In the genomic region with DNA sequence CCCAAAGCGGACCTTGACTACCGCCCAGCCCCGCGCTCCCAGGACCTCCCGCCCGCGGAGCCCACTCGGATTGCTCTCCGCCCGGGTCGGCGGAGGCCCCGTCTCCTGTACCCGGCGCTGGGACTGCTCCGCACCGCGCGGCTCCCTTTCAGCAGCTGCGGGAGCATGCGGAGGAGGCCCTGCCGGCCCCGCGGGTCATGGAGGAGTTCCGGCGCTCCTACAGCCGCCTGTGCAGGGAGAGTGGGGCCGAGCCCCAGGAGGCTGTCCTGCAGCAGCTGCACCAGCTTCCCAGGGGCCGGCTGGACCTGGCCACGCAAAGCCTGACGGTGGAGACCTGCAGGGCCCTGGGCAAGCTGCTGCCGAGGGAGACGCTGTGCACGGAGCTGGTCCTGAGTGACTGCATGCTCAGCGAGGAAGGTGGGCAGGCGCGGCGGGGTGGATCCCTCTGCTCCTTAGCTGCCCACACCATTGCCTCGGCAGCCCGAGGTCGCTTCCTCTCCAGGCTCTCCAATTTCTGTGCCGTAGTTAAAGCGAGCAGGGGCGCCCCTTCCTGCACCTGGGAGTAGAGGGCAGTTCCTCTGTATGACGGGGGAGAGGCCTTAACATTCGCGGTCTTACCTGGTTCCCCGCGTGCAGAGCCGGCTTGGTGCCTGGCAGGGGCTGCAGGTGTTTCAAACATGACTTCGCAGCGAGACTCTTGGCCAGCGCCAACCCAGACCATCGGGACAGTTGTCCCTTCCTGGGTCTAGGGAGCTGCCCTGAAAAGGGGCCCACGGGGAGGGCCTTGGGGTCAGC, we compare ENCODE assay signal across 1 cellular context.
TF ChIP-seq lines count a peak whose summit lies in the region.

No MANE protein-coding gene starts in this region.

TF ChIP-seq in HepG2, 621 proteins besides CTCF, POLR2A, EP300 and RAD21 (continued from another document and continues in another):
- peak; percentile 61; the same call in 1 of the 2 replicates for TF ChIP-seq ZXDC (CRISPR knock-in tag; IDR thresholded peaks at IDR 0.05)
- 0 out of 2 replicates have a peak, but pooled peaks have one; percentile 62 for TF ChIP-seq ZNF570 (CRISPR knock-in tag; IDR thresholded peaks at IDR 0.05; ENCODE audit: borderline replicate concordance)
- 0 out of 2 replicates have a peak, but pooled peaks have one; percentile 7 for TF ChIP-seq ZNF777 (CRISPR knock-in tag; IDR thresholded peaks at IDR 0.05)
- TF ChIP-seq ZNF235 (CRISPR knock-in tag; IDR thresholded peaks at IDR 0.05; ENCODE audit: borderline replicate concordance): 0 out of 2 replicates have a peak, but pooled peaks have one; percentile 83
- peak; percentile 25; the same call in 1 of the 2 replicates for TF ChIP-seq HDAC1 (CRISPR knock-in tag; IDR thresholded peaks at IDR 0.05)
- TF ChIP-seq, protein P1, sequence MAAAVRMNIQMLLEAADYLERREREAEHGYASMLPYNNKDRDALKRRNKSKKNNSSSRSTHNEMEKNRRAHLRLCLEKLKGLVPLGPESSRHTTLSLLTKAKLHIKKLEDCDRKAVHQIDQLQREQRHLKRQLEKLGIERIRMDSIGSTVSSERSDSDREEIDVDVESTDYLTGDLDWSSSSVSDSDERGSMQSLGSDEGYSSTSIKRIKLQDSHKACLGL (CRISPR knock-in tag; IDR thresholded peaks at IDR 0.05): peak; percentile 65; the same call in 1 of the 2 replicates
- 0 out of 2 replicates have a peak, but pooled peaks have one; percentile 49 for TF ChIP-seq ISX (CRISPR knock-in tag; conservative IDR thresholded peaks at IDR 0.05)
- TF ChIP-seq JARID2 (CRISPR knock-in tag; IDR thresholded peaks at IDR 0.05; ENCODE audit: insufficient replicate concordance): peak; percentile 21
- TF ChIP-seq ZNF800 (CRISPR knock-in tag; IDR thresholded peaks at IDR 0.05): peak; percentile 60; the same call in 1 of the 2 replicates
- TF ChIP-seq ARID4A (CRISPR knock-in tag; IDR thresholded peaks at IDR 0.05; ENCODE audit: borderline replicate concordance): peak; percentile 30; the same call in 1 of the 2 replicates
- 0 out of 2 replicates have a peak, but pooled peaks have one; percentile 23 for TF ChIP-seq ZNF160 (CRISPR knock-in tag; IDR thresholded peaks at IDR 0.05)
- TF ChIP-seq ZNF546 (CRISPR knock-in tag; conservative IDR thresholded peaks at IDR 0.05): peak; percentile 78; the same call in 1 of the 2 replicates
- no peak for TF ChIP-seq HNRNPK (IDR thresholded peaks at IDR 0.05; ENCODE audit: low read depth, low read length, poor library complexity, severe bottlenecking)
- TF ChIP-seq ZNF224 (CRISPR knock-in tag; IDR thresholded peaks at IDR 0.05): no peak
- peak; percentile 87; the same call in 1 of the 2 replicates for TF ChIP-seq ZNF563 (CRISPR knock-in tag; IDR thresholded peaks at IDR 0.05)
- TF ChIP-seq ZBTB37 (CRISPR knock-in tag; IDR thresholded peaks at IDR 0.05): no peak
- TF ChIP-seq XBP1 (CRISPR knock-in tag; IDR thresholded peaks at IDR 0.05): no peak
- TF ChIP-seq, protein P2, sequence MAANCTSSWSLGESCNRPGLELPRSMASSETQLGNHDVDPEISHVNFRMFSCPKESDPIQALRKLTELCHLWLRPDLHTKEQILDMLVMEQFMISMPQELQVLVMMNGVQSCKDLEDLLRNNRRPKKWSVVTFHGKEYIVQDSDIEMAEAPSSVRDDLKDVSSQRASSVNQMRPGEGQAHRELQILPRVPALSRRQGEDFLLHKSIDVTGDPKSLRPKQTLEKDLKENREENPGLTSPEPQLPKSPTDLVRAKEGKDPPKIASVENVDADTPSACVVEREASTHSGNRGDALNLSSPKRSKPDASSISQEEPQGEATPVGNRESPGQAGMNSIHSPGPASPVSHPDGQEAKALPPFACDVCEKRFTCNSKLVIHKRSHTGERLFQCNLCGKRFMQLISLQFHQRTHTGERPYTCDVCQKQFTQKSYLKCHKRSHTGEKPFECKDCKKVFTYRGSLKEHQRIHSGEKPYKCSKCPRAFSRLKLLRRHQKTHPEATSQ (CRISPR knock-in tag; IDR thresholded peaks at IDR 0.05; ENCODE audit: borderline replicate concordance): no peak
- TF ChIP-seq ZSCAN9 (CRISPR knock-in tag; IDR thresholded peaks at IDR 0.05; ENCODE audit: borderline replicate concordance): no peak
- 0 out of 2 replicates have a peak, but pooled peaks have one; percentile 4 for TF ChIP-seq ZNF331 (CRISPR knock-in tag; IDR thresholded peaks at IDR 0.05)
- peak; percentile 24; the same call in 1 of the 2 replicates for TF ChIP-seq ZNF629 (CRISPR knock-in tag; conservative IDR thresholded peaks at IDR 0.05)
- no peak for TF ChIP-seq ZNF34 (CRISPR knock-in tag; IDR thresholded peaks at IDR 0.05; ENCODE audit: borderline replicate concordance)
- peak; percentile 74 for TF ChIP-seq ZNF883 (CRISPR knock-in tag; IDR thresholded peaks at IDR 0.05; ENCODE audit: not compliant biosample characterization)
- peak; percentile 51 for TF ChIP-seq ZNF552 (CRISPR knock-in tag; IDR thresholded peaks at IDR 0.05; ENCODE audit: borderline replicate concordance)
- TF ChIP-seq ATF1 (CRISPR knock-in tag; IDR thresholded peaks at IDR 0.05): no peak
- peak; percentile 82; the same call in 1 of the 2 replicates for TF ChIP-seq HES4 (CRISPR knock-in tag; IDR thresholded peaks at IDR 0.05; ENCODE audit: borderline replicate concordance)
- TF ChIP-seq PRMT3 (CRISPR knock-in tag; IDR thresholded peaks at IDR 0.05; ENCODE audit: borderline replicate concordance, low read depth): 0 out of 2 replicates have a peak, but pooled peaks have one; percentile 34
- no peak for TF ChIP-seq KDM1A (CRISPR knock-in tag; IDR thresholded peaks at IDR 0.05)
- no peak for TF ChIP-seq KLF9 (CRISPR knock-in tag; IDR thresholded peaks at IDR 0.05; ENCODE audit: low read depth)
- no peak for TF ChIP-seq CHD4 (IDR thresholded peaks at IDR 0.05; ENCODE audit: borderline replicate concordance, low read length)
- no peak; the same call in 1 of the 2 replicates for TF ChIP-seq NFYC (CRISPR knock-in tag; IDR thresholded peaks at IDR 0.05)
- peak; percentile 5 for TF ChIP-seq PTBP1 (IDR thresholded peaks at IDR 0.05; ENCODE audit: low read depth, low read length, poor library complexity, severe bottlenecking)
- no peak for TF ChIP-seq EHMT2 (IDR thresholded peaks at IDR 0.05; ENCODE audit: borderline replicate concordance, low read depth, low read length)
- TF ChIP-seq THAP7 (CRISPR knock-in tag; IDR thresholded peaks at IDR 0.05): 0 out of 2 replicates have a peak, but pooled peaks have one; percentile 14
- peak; percentile 41; the same call in 1 of the 2 replicates for TF ChIP-seq DRAP1 (CRISPR knock-in tag; IDR thresholded peaks at IDR 0.05)
- TF ChIP-seq, protein P3, sequence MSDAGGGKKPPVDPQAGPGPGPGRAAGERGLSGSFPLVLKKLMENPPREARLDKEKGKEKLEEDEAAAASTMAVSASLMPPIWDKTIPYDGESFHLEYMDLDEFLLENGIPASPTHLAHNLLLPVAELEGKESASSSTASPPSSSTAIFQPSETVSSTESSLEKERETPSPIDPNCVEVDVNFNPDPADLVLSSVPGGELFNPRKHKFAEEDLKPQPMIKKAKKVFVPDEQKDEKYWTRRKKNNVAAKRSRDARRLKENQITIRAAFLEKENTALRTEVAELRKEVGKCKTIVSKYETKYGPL (CRISPR knock-in tag; IDR thresholded peaks at IDR 0.05): no peak
- no peak for TF ChIP-seq HMGA1 (CRISPR knock-in tag; conservative IDR thresholded peaks at IDR 0.05)
- TF ChIP-seq ZNF44 (CRISPR knock-in tag; IDR thresholded peaks at IDR 0.05): no peak
- TF ChIP-seq MAFF (IDR thresholded peaks at IDR 0.05; ENCODE audit: low read depth, low read length): no peak
- TF ChIP-seq ZNF670 (CRISPR knock-in tag; IDR thresholded peaks at IDR 0.05; ENCODE audit: borderline replicate concordance): no peak
- TF ChIP-seq ZSCAN12 (CRISPR knock-in tag; IDR thresholded peaks at IDR 0.05): no peak
- peak; percentile 84 for TF ChIP-seq ZC3H13 (CRISPR knock-in tag; IDR thresholded peaks at IDR 0.05)
- peak; percentile 9; the same call in 1 of the 3 replicates for TF ChIP-seq MXI1 (IDR thresholded peaks at IDR 0.05; ENCODE audit: borderline replicate concordance, low read depth, low read length)
- TF ChIP-seq MZF1 (CRISPR knock-in tag; IDR thresholded peaks at IDR 0.05; ENCODE audit: borderline replicate concordance): no peak
- TF ChIP-seq, protein P4, sequence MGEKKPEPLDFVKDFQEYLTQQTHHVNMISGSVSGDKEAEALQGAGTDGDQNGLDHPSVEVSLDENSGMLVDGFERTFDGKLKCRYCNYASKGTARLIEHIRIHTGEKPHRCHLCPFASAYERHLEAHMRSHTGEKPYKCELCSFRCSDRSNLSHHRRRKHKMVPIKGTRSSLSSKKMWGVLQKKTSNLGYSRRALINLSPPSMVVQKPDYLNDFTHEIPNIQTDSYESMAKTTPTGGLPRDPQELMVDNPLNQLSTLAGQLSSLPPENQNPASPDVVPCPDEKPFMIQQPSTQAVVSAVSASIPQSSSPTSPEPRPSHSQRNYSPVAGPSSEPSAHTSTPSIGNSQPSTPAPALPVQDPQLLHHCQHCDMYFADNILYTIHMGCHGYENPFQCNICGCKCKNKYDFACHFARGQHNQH (CRISPR knock-in tag; IDR thresholded peaks at IDR 0.05): peak; percentile 33; the same call in 1 of the 2 replicates
